Comparison of ENCODE assay signal across 21 cellular contexts in the genomic region with DNA sequence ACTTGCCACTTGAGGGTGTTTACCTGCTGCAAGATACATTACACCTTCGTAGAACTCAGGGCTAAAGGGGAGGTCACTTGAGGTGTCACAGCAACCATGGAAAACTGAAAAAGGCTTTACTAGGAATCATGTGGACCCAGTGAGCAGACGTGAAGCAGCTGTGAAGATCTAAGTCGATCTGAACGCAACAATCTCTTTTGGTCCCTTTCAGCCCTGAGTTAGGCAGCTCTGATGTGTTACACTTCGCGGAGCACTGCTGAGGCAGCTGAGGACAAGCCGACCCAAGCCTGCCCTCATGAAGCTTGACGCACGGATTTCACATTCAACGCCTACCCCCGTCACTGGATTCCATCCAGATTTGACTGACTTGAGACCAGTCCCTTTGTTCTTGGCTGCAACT.
DNase-seq lines count a peak whose midpoint lies in the region; ATAC-seq, FAIRE-seq and TF ChIP-seq lines count a peak whose summit lies in the region.
"Had no signal": no experiment of that assay in that cellular context is flagged by ENCODE, and none has a peak within 500 bp of the region (broad histone marks: within the 10 kb centered on the region; RNA-seq: fewer than 3 reads in every experiment).

No MANE protein-coding gene starts in this region.

- WGBS in SK-N-SH (ENCODE audit: low lambda C conversion rate): 87% methylated on average over 11 of the region's 11 CpGs

- H3K79me2 ChIP-seq in SK-N-SH (ENCODE audit: insufficient read depth): no peaks in the 10 kb centered on the region

- H4K20me1 ChIP-seq in SK-N-SH (ENCODE audit: insufficient read depth): no peaks in the 10 kb centered on the region

- DNase-seq in SK-N-SH (no peak), SJSA1 (ENCODE audit: low read depth in 1 of 2, low spot score in 2 of 2) (no peak), urothelium cell line (ENCODE audit: low spot score) (no peak), MG63 (no peak), SKM-1 treated with dmso at 0.1 percent for 144 hours (lab: John Stamatoyannopoulos, UW; ENCODE audit: unreplicated experiment) (no peak)
- DNase-seq in stimulated activated CD4-positive, alpha-beta T cell treated with anti-CD3 and anti-CD28 coated beads, Interleukin-15, amount 100 ng/mL, for 24 hours: no peak
- DNase-seq: DMS153, H7, Karpas-422, NCI-H1092 treated with DMSO at 0.1 percent for 48 hours, NCI-H1436, NCI-H187, NCI-H2081 treated with DMSO at 0.1 percent for 48 hours, NCI-H2171, NCI-H226, NCI-H510A, NCI-H69, SIG-M5 had no signal

- H3K27ac ChIP-seq in SK-N-SH (ENCODE audit: low read depth in 2 of 2, low read length in 1 of 2): peak overlapping the region in 1 of 2 experiments; percentile 99; a peak in 3 of 4 replicates
- peak overlapping the region; percentile 48 for H3K27ac ChIP-seq in SJSA1
- H3K27ac ChIP-seq: 22Rv1 had no signal

- POLR2A ChIA-PET in SK-N-SH (lab: Yijun Ruan, JAX): no interaction called here

- H3K27me3 ChIP-seq in SK-N-SH (ENCODE audit: insufficient read depth): no peaks in the 10 kb centered on the region
- no peaks in the 10 kb centered on the region for H3K27me3 ChIP-seq in SJSA1 (replicated peaks)
- no peaks in the 10 kb centered on the region for H3K27me3 ChIP-seq in mucosa of stomach (ENCODE audit: control insufficient read depth, insufficient read depth, low read length)
- no peaks in the 10 kb centered on the region for H3K27me3 ChIP-seq in MG63

- H3K4me2 ChIP-seq in SK-N-SH: peak overlapping the region; percentile 72

- H2AFZ ChIP-seq in SK-N-SH (ENCODE audit: low read depth): no peak overlapping the region

- H3K9ac ChIP-seq in SK-N-SH (no peak overlapping the region), mucosa of stomach (ENCODE audit: low read length) (peak overlapping the region; percentile 8)

- TF ChIP-seq RAD21 in SK-N-SH (IDR thresholded peaks at IDR 0.05; ENCODE audit: low read length): no peak

- no peak for TF ChIP-seq EP300 in SK-N-SH (IDR thresholded peaks at IDR 0.05; ENCODE audit: borderline replicate concordance in 1 of 2, low read depth in 1 of 2, low read length in 1 of 2)

- H3K4me3 ChIP-seq in SK-N-SH (ENCODE audit: low read depth in 2 of 2, low read length in 1 of 2) (no peak overlapping the region), SJSA1 (no peak overlapping the region), mucosa of stomach (ENCODE audit: low read length) (no peak overlapping the region), MG63 (no peak overlapping the region)

- H3K4me1 ChIP-seq in SK-N-SH (ENCODE audit: control insufficient read depth in 1 of 2, insufficient read depth in 2 of 2, low read depth in 1 of 2, low read length in 1 of 2): peaks cover 7 to 29% of the 10 kb centered on the region in 2 experiments
- H3K4me1 ChIP-seq in SJSA1 (replicated peaks): peaks cover 51% of the 10 kb centered on the region
- H3K4me1 ChIP-seq in mucosa of stomach (ENCODE audit: control insufficient read depth, insufficient read depth, low read length): peaks cover 14% of the 10 kb centered on the region

- TF ChIP-seq CTCF in SK-N-SH (IDR thresholded peaks at IDR 0.05): no peak

- peaks cover 28% of the 10 kb centered on the region for H3F3A ChIP-seq in SK-N-SH (replicated peaks; ENCODE audit: insufficient read depth)

- H3K9me3 ChIP-seq in SK-N-SH (no peaks in the 10 kb centered on the region), SJSA1 (replicated peaks) (no peaks in the 10 kb centered on the region), mucosa of stomach (ENCODE audit: control insufficient read depth, low read length) (no peaks in the 10 kb centered on the region), MG63 (peaks cover 3% of the 10 kb centered on the region; the same call in 1 of the 2 replicates)

- CTCF ChIA-PET in SK-N-SH (lab: Yijun Ruan, JAX): no interaction called here

- H3K9me2 ChIP-seq in SK-N-SH: no peaks in the 10 kb centered on the region

- ATAC-seq in SK-N-SH treated with all-trans-retinoic acid at 6 μM for 48 hours: no peak

- FAIRE-seq in urothelium cell line (lab: Jason Lieb, UNC): peak; percentile 59

- H3K36me3 ChIP-seq in SK-N-SH (replicated peaks in 1 of 2; ENCODE audit: control insufficient read depth in 1 of 2, insufficient read depth in 2 of 2, low read length in 1 of 2) (no peaks in the 10 kb centered on the region), SJSA1 (no peaks in the 10 kb centered on the region), mucosa of stomach (ENCODE audit: control insufficient read depth, insufficient read depth, low read length) (no peaks in the 10 kb centered on the region), MG63 (no peaks in the 10 kb centered on the region)

TF ChIP-seq in SK-N-SH, 30 proteins besides CTCF, POLR2A, EP300 and RAD21 (continues in another document):
- no peak for TF ChIP-seq FOSL2 (IDR thresholded peaks at IDR 0.05; ENCODE audit: borderline replicate concordance, low read depth)
- TF ChIP-seq, protein P1, sequence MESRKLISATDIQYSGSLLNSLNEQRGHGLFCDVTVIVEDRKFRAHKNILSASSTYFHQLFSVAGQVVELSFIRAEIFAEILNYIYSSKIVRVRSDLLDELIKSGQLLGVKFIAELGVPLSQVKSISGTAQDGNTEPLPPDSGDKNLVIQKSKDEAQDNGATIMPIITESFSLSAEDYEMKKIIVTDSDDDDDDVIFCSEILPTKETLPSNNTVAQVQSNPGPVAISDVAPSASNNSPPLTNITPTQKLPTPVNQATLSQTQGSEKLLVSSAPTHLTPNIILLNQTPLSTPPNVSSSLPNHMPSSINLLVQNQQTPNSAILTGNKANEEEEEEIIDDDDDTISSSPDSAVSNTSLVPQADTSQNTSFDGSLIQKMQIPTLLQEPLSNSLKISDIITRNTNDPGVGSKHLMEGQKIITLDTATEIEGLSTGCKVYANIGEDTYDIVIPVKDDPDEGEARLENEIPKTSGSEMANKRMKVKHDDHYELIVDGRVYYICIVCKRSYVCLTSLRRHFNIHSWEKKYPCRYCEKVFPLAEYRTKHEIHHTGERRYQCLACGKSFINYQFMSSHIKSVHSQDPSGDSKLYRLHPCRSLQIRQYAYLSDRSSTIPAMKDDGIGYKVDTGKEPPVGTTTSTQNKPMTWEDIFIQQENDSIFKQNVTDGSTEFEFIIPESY (IDR thresholded peaks at IDR 0.05; ENCODE audit: borderline replicate concordance, low read depth): no peak
- TF ChIP-seq YY1 (IDR thresholded peaks at IDR 0.05; ENCODE audit: low read depth): no peak
- TF ChIP-seq NRF1 (IDR thresholded peaks at IDR 0.05; ENCODE audit: low read depth, low read length): no peak
- no peak for TF ChIP-seq TAF1 (IDR thresholded peaks at IDR 0.05; ENCODE audit: borderline replicate concordance, low read depth, low read length)
- TF ChIP-seq NFIC (IDR thresholded peaks at IDR 0.05; ENCODE audit: borderline replicate concordance): no peak
- no peak for TF ChIP-seq RCOR1 (IDR thresholded peaks at IDR 0.05; ENCODE audit: low read length)
- TF ChIP-seq, protein P2, sequence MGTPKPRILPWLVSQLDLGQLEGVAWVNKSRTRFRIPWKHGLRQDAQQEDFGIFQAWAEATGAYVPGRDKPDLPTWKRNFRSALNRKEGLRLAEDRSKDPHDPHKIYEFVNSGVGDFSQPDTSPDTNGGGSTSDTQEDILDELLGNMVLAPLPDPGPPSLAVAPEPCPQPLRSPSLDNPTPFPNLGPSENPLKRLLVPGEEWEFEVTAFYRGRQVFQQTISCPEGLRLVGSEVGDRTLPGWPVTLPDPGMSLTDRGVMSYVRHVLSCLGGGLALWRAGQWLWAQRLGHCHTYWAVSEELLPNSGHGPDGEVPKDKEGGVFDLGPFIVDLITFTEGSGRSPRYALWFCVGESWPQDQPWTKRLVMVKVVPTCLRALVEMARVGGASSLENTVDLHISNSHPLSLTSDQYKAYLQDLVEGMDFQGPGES (IDR thresholded peaks at IDR 0.05; ENCODE audit: low read depth, low read length): no peak

TF ChIP-seq in SK-N-SH treated with all-trans-retinoic acid at 6 μM for 48 hours, 23 proteins besides CTCF, POLR2A, EP300 and RAD21:
- no peak for TF ChIP-seq ZFP30 (CRISPR knock-in tag; IDR thresholded peaks at IDR 0.05)
- TF ChIP-seq ZFP3 (CRISPR knock-in tag; IDR thresholded peaks at IDR 0.05): no peak
- TF ChIP-seq, protein P3, sequence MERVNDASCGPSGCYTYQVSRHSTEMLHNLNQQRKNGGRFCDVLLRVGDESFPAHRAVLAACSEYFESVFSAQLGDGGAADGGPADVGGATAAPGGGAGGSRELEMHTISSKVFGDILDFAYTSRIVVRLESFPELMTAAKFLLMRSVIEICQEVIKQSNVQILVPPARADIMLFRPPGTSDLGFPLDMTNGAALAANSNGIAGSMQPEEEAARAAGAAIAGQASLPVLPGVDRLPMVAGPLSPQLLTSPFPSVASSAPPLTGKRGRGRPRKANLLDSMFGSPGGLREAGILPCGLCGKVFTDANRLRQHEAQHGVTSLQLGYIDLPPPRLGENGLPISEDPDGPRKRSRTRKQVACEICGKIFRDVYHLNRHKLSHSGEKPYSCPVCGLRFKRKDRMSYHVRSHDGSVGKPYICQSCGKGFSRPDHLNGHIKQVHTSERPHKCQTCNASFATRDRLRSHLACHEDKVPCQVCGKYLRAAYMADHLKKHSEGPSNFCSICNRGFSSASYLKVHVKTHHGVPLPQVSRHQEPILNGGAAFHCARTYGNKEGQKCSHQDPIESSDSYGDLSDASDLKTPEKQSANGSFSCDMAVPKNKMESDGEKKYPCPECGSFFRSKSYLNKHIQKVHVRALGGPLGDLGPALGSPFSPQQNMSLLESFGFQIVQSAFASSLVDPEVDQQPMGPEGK (CRISPR knock-in tag; IDR thresholded peaks at IDR 0.05; ENCODE audit: borderline replicate concordance): no peak
- no peak for TF ChIP-seq ZC3H10 (CRISPR knock-in tag; IDR thresholded peaks at IDR 0.05)
